In genomic region chr22:19730662-19731360, GRCh38 we compare ENCODE assay signal across 7 cellular contexts. TPM values are rescaled to one million over a fixed set of nuclear protein-coding genes. Genes with fewer than 3 reads are reported as not detected.
DNase-seq lines count a peak whose midpoint lies in the region; ATAC-seq, FAIRE-seq and TF ChIP-seq lines count a peak whose summit lies in the region.

No MANE protein-coding gene starts in this region.

- peak; percentile 76 for TF ChIP-seq CTCF in NB4 (IDR thresholded peaks at IDR 0.05; ENCODE audit: low read depth, low read length)

- no peaks in the 10 kb centered on the region for H3K9me3 Mint-ChIP-seq in T-helper 1 cell treated with Interleukin-12 subunit alpha and Interleukin-12 subunit beta and Interleukin-4 antibody, amounts not matched to agents 30 μg/mL and 1 μg/mL, for 36 hours

- no peak for TF ChIP-seq POLR2A in GM12892 (IDR thresholded peaks at IDR 0.05; ENCODE audit: low read depth, low read length)
- no peak for TF ChIP-seq POLR2A in NB4 (IDR thresholded peaks at IDR 0.05; ENCODE audit: extremely low read depth, insufficient read length)

- peak overlapping the region; percentile 76 for H3K4me3 Mint-ChIP-seq in T-helper 1 cell treated with Interleukin-12 subunit alpha and Interleukin-12 subunit beta and Interleukin-4 antibody, amounts not matched to agents 30 μg/mL and 1 μg/mL, for 36 hours

- DNase-seq in GM12892 (ENCODE audit: insufficient read length) (peak; percentile 96), NB4 (ENCODE audit: low read depth) (peak; percentile 81), amniotic epithelial cell (ENCODE audit: low read depth) (peak; percentile 49), left ventricle myocardium superior (peak; percentile 92), pulmonary artery endothelial cell (ENCODE audit: low read depth, low spot score) (peak; percentile 17), ureter (ENCODE audit: low spot score) (peak; percentile 86)

- ATAC-seq in left ventricle myocardium superior: peak; percentile 92

- no peak overlapping the region for H3K4me3 ChIP-seq in NB4 (ENCODE audit: low read depth, low read length)

- H3K4me1 Mint-ChIP-seq in T-helper 1 cell treated with Interleukin-12 subunit alpha and Interleukin-12 subunit beta and Interleukin-4 antibody, amounts not matched to agents 30 μg/mL and 1 μg/mL, for 36 hours (ENCODE audit: low read depth): peaks cover 2% of the 10 kb centered on the region

- H3K27me3 Mint-ChIP-seq in T-helper 1 cell treated with Interleukin-12 subunit alpha and Interleukin-12 subunit beta and Interleukin-4 antibody, amounts not matched to agents 30 μg/mL and 1 μg/mL, for 36 hours (ENCODE audit: low read depth): peaks cover 4% of the 10 kb centered on the region

- FAIRE-seq in GM12892 (lab: Jason Lieb, UNC): peak; percentile 94

- no peaks in the 10 kb centered on the region for H3K36me3 Mint-ChIP-seq in T-helper 1 cell treated with Interleukin-12 subunit alpha and Interleukin-12 subunit beta and Interleukin-4 antibody, amounts not matched to agents 30 μg/mL and 1 μg/mL, for 36 hours (ENCODE audit: low read depth)

- peak overlapping the region; percentile 59 for H3K27ac Mint-ChIP-seq in T-helper 1 cell treated with Interleukin-12 subunit alpha and Interleukin-12 subunit beta and Interleukin-4 antibody, amounts not matched to agents 30 μg/mL and 1 μg/mL, for 36 hours

- intact Hi-C loops in left ventricle myocardium superior (cut with micrococcal nuclease): loop anchor here (5.0 kb wide), 1 partner anchor 181 kb away; no protein-coding TSS in a partner anchor

RNA-seq across cellular contexts. Expression of gene GP1BB, which starts 7.5 kb away (rescaled TPM):
- not detected for polyA plus RNA-seq in GM12892 (2012; ENCODE audit: missing spikeins)
- total RNA-seq in left ventricle myocardium superior: not detected
- total RNA-seq in pulmonary artery endothelial cell: 0.79 and 1.1 TPM in 2 replicates
- 2.1 TPM for total RNA-seq in ureter

RNA-seq across cellular contexts. Expression of gene SEPTIN5, which starts 16.5 kb away (rescaled TPM):
- polyA plus RNA-seq in GM12892 (2012; ENCODE audit: missing spikeins): 0.89 TPM
- 152 TPM for total RNA-seq in left ventricle myocardium superior
- total RNA-seq in pulmonary artery endothelial cell: 11.1 and 11.8 TPM in 2 replicates
- 26.7 TPM for total RNA-seq in ureter

RNA-seq across cellular contexts. Expression of gene TBX1, which starts 29.8 kb away (rescaled TPM):
- polyA plus RNA-seq in GM12892 (2012; ENCODE audit: missing spikeins): not detected
- total RNA-seq in left ventricle myocardium superior (3.6 TPM), pulmonary artery endothelial cell (0.71 and 6.5 TPM in 2 replicates), ureter (13.0 TPM)

Comparison
In these comparisons a context has a peak if more than half of its experiments do, and no peak if none do; other contexts are left out.
1. DNase-seq: peak in every context shown above with its lines; median percentile 96 in GM12892; 92 in left ventricle myocardium superior; 86 in ureter; 81 in NB4; 49 in amniotic epithelial cell; 17 in pulmonary artery endothelial cell.